In the genomic region with DNA sequence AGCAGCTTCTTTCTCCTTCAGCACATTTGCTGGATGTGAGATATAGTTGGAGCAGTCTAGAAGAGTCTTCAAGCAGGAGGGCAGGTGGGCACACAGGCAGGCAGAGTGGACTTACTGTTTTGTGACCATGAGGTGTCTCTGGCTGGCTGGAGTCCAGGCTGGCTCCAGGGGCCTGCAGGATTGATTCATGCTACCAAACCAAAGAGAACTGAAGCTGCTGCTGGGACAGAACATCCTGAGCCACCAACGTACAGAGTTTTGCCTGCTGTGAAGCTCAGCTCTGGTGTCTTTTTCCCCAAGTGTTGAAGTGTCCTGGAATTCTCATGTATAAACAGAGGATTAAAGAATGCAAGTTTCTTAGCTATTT, we compare ENCODE assay signal across 14 cellular contexts. TPM values are rescaled to one million over a fixed set of nuclear protein-coding genes. Genes with fewer than 3 reads are reported as not detected.
DNase-seq lines count a peak whose midpoint lies in the region; ATAC-seq, FAIRE-seq and TF ChIP-seq lines count a peak whose summit lies in the region.
"Had no signal": no experiment of that assay in that cellular context is flagged by ENCODE, and none has a peak within 500 bp of the region (broad histone marks: within the 10 kb centered on the region; RNA-seq: fewer than 3 reads in every experiment).

No MANE protein-coding gene starts in this region.

- TF ChIP-seq RAD21 in HepG2 (CRISPR knock-in tag; IDR thresholded peaks at IDR 0.05): no peak

- H3K79me2 ChIP-seq in HepG2 (ENCODE audit: insufficient read depth, low read length): no peaks in the 10 kb centered on the region

- H3K9ac ChIP-seq in HepG2 (ENCODE audit: insufficient read depth, low read depth, low read length): no peak overlapping the region

- POLR2A ChIA-PET in HepG2 (lab: Yijun Ruan, JAX): no interaction called here

- TF ChIP-seq POLR2A in HepG2 (IDR thresholded peaks at IDR 0.05; ENCODE audit: insufficient read depth in 1 of 2, low read depth in 2 of 2, low read length in 2 of 2) (no peak), right lobe of liver (IDR thresholded peaks at IDR 0.05) (no peak), body of pancreas (IDR thresholded peaks at IDR 0.05) (no peak)

- TF ChIP-seq CTCF in HepG2 (CRISPR knock-in tag; IDR thresholded peaks at IDR 0.05): no peak
- TF ChIP-seq CTCF in right lobe of liver (IDR thresholded peaks at IDR 0.05): no peak
- TF ChIP-seq CTCF in body of pancreas (IDR thresholded peaks at IDR 0.05): no peak

- H3K4me1 ChIP-seq in HepG2 (ENCODE audit: insufficient read depth, low read length): peaks cover 78% of the 10 kb centered on the region
- H3K4me1 ChIP-seq in right lobe of liver: peaks cover 0 to 44% (median 21%) of the 10 kb centered on the region in 4 donors
- H3K4me1 ChIP-seq in body of pancreas: peaks cover 86% of the 10 kb centered on the region
- H3K4me1 ChIP-seq in mesodermal cell (ENCODE audit: control insufficient read depth, insufficient read depth, low read length, poor library complexity, severe bottlenecking): peaks cover 46% of the 10 kb centered on the region

- DNase-seq in HepG2 (ENCODE audit: low spot score) (no peak), right lobe of liver (no peak), body of pancreas (peak in 2 of 4 donors; percentile 46 to 58), SHP77 treated with DMSO at 0.1 percent for 48 hours (lab: John Stamatoyannopoulos, UW) (no peak), T-helper 9 cell (no peak), mesenteric fat pad (ENCODE audit: low spot score) (no peak)
- no peak for DNase-seq in activated CD8-positive, alpha-beta memory T cell treated with anti-CD3 and anti-CD28 coated beads, Interleukin-2, amount 50 U/mL, for 4 hours
- DNase-seq: activated B cell treated with CpG ODN at 0.5 μM for 24 hours, COR-L47, left lung, NCI-H1048, NCI-H2171 treated with DMSO at 0.1 percent for 48 hours, nephron progenitor cell had no signal

- no peak for ATAC-seq in HepG2
- ATAC-seq in right lobe of liver: no peak
- ATAC-seq in body of pancreas: no peak
- ATAC-seq: left lung had no signal

- BruUV-seq in HepG2 (replicated peaks; lab: Mats Ljungman, UMichigan): no TSS peak

- H3K36me3 ChIP-seq in HepG2 (replicated peaks in 1 of 2; ENCODE audit: control insufficient read depth in 1 of 2, insufficient read depth in 2 of 2, low read length in 2 of 2): no peaks in the 10 kb centered on the region; a peak in 1 of 5 replicates
- no peaks in the 10 kb centered on the region for H3K36me3 ChIP-seq in right lobe of liver
- no peaks in the 10 kb centered on the region for H3K36me3 ChIP-seq in body of pancreas (replicated peaks in 1 of 2; ENCODE audit: insufficient read depth in 1 of 2, low read depth in 2 of 2)
- H3K36me3 ChIP-seq in mesodermal cell (ENCODE audit: control insufficient read depth, insufficient read depth, low read length): no peaks in the 10 kb centered on the region
- H3K36me3 ChIP-seq: left lung had no signal

- intact Hi-C loops in HepG2 (cut with micrococcal nuclease; ENCODE audit: unreplicated experiment): loop anchor here (5.0 kb wide), 1 partner anchor 43 kb away; the partner anchor contains the start of gene CYSTM1
- intact Hi-C loops in right lobe of liver (cut with DNase I): no loop called here
- intact Hi-C loops in body of pancreas (cut with DNase I): no loop called here

- CTCF ChIA-PET in HepG2 (lab: Yijun Ruan, JAX; ENCODE audit: low intra/inter-chr PET ratio, low total read pairs): no interaction called here

- H2AFZ ChIP-seq in HepG2 (ENCODE audit: low read length): no peak overlapping the region

- H4K20me1 ChIP-seq in HepG2 (ENCODE audit: insufficient read depth, low read length): no peaks in the 10 kb centered on the region

- TF ChIP-seq EP300 in HepG2 (IDR thresholded peaks at IDR 0.05; ENCODE audit: low read depth in 2 of 2, low read length in 2 of 2) (no peak), HepG2 (CRISPR knock-in tag; IDR thresholded peaks at IDR 0.05; ENCODE audit: borderline replicate concordance) (no peak)

- no peak for FAIRE-seq in HepG2 (lab: Jason Lieb, UNC)

- H3K4me3 ChIP-seq in HepG2 (replicated peaks in 1 of 3; ENCODE audit: insufficient read depth in 1 of 3, low read depth in 2 of 3, low read length in 3 of 3): no peak overlapping the region
- H3K4me3 ChIP-seq in right lobe of liver: no peak overlapping the region
- H3K4me3 ChIP-seq in body of pancreas: no peak overlapping the region
- H3K4me3 ChIP-seq in mesodermal cell (ENCODE audit: extremely low read depth, insufficient read depth, low read length, poor library complexity, severe bottlenecking): no peak overlapping the region
- H3K4me3 ChIP-seq: left lung had no signal

- no CpG with 5 or more reads among the region's 1 CpG for WGBS in HepG2 (ENCODE audit: low lambda C conversion rate)
- 80% methylated on average over 1 of the region's 1 CpG for WGBS in right lobe of liver (ENCODE audit: insufficient coverage, low coverage, low lambda C conversion rate, missing lambda C conversion rate)
- WGBS in body of pancreas, 2 donors: 48 to 82% methylated on average over 1 of the region's 1 CpG
- WGBS in mesodermal cell (ENCODE audit: insufficient coverage in 2 of 2), 2 experiments: 67 to 77% methylated on average over 1 of the region's 1 CpG

- in situ Hi-C loops in HepG2 (cut with HindIII; ENCODE audit: extremely low pct_ligation_motif_present, low pct_unique_long_range_greater_than_20kb): loop anchor here (5.0 kb wide), 1 partner anchor 43 kb away; the partner anchor contains the start of gene CYSTM1

- no peaks in the 10 kb centered on the region for H3K9me3 ChIP-seq in HepG2 (ENCODE audit: low read length)
- no peaks in the 10 kb centered on the region for H3K9me3 ChIP-seq in right lobe of liver
- no peaks in the 10 kb centered on the region for H3K9me3 ChIP-seq in body of pancreas
- no peaks in the 10 kb centered on the region for H3K9me3 ChIP-seq in mesodermal cell (ENCODE audit: control insufficient read depth, low read length)
- H3K9me3 ChIP-seq: left lung had no signal

- no peaks in the 10 kb centered on the region for H3K27me3 ChIP-seq in HepG2 (ENCODE audit: control insufficient read depth in 1 of 2, insufficient read depth in 2 of 2, low read length in 2 of 2)
- no peaks in the 10 kb centered on the region for H3K27me3 ChIP-seq in right lobe of liver
- H3K27me3 ChIP-seq in body of pancreas: no peaks in the 10 kb centered on the region
- H3K27me3 ChIP-seq: left lung had no signal

- peak overlapping the region; percentile 70 for H3K4me2 ChIP-seq in HepG2 (ENCODE audit: low read depth, low read length)

- H3K27ac ChIP-seq in HepG2 (ENCODE audit: extremely low read length, insufficient read depth, low read length): peak overlapping the region; percentile 57
- H3K27ac ChIP-seq in right lobe of liver: peak overlapping the region in 1 of 3 donors; percentile 79
- H3K27ac ChIP-seq in body of pancreas: peak overlapping the region; percentile 71 to 87 (median 82)
- H3K27ac ChIP-seq in mesodermal cell (ENCODE audit: low read depth, low read length, severe bottlenecking): peak overlapping the region; percentile 37

TF ChIP-seq in HepG2, 621 proteins besides CTCF, POLR2A, EP300 and RAD21:
- TF ChIP-seq RBM39 (IDR thresholded peaks at IDR 0.05; ENCODE audit: low read depth, low read length, poor library complexity, severe bottlenecking) (no peak), SKI (IDR thresholded peaks at IDR 0.05; ENCODE audit: partially characterized antibody) (no peak)

RNA-seq across cellular contexts. Expression of gene CYSTM1, which starts 45.7 kb away (rescaled TPM):
- 40.0 and 52.7 TPM in 2 replicates for total RNA-seq in HepG2 (2016; rRNA removed; fragmentation: Illumina TruSeq; extraction: Trizol)
- total RNA-seq in HepG2 (2016; cell fraction: cytosol; rRNA removed; fragmentation: Illumina TruSeq; extraction: Trizol; ENCODE audit: low read depth): 16.3 and 21.9 TPM in 2 replicates
- total RNA-seq in HepG2 (2016; cell fraction: insoluble cytoplasmic fraction; rRNA removed; fragmentation: Illumina TruSeq; extraction: Trizol): 37.6 and 58.4 TPM in 2 replicates
- total RNA-seq in HepG2 (2016; cell fraction: membrane; rRNA removed; fragmentation: Illumina TruSeq; extraction: Trizol): 15.0 and 21.9 TPM in 2 replicates
- total RNA-seq in HepG2 (2016; cell fraction: nucleus; rRNA removed; fragmentation: Illumina TruSeq; extraction: Trizol): 17.2 and 20.7 TPM in 2 replicates
- 73.4 and 85.0 TPM in 2 replicates for polyA plus RNA-seq in HepG2 (2011; rRNA removed)
- 80.7 and 95.8 TPM in 2 replicates for polyA plus RNA-seq in HepG2 (2011; cell fraction: cytosol; rRNA removed)
- polyA plus RNA-seq in HepG2 (2011; cell fraction: nucleus; rRNA removed): 17.5 and 23.1 TPM in 2 replicates
- polyA plus RNA-seq in HepG2 (2012): 32.8 and 35.3 TPM in 2 replicates
- polyA plus RNA-seq in HepG2 (2016; cell fraction: cytosol; fragmentation: Illumina TruSeq; extraction: Trizol; ENCODE audit: low read depth): 23.1 and 29.4 TPM in 2 replicates
- polyA plus RNA-seq in HepG2 (2016; cell fraction: insoluble cytoplasmic fraction; fragmentation: Illumina TruSeq; extraction: Trizol; ENCODE audit: low read depth): 83.1 and 90.8 TPM in 2 replicates
- 20.1 and 22.6 TPM in 2 replicates for polyA plus RNA-seq in HepG2 (2016; cell fraction: membrane; fragmentation: Illumina TruSeq; extraction: Trizol; ENCODE audit: low read depth)
- 32.0 and 35.2 TPM in 2 replicates for polyA plus RNA-seq in HepG2 (2016; cell fraction: nucleus; fragmentation: Illumina TruSeq; extraction: Trizol; ENCODE audit: insufficient read depth, low read depth)
- 67.0 and 122 TPM in 2 replicates for polyA minus RNA-seq in HepG2 (2011; rRNA and poly(A)+ RNA removed; ENCODE audit: low replicate concordance)
- 18.4 and 25.9 TPM in 2 replicates for polyA minus RNA-seq in HepG2 (2011; cell fraction: cytosol; rRNA and poly(A)+ RNA removed)
- polyA minus RNA-seq in HepG2 (2011; cell fraction: nucleus; rRNA and poly(A)+ RNA removed): 12.2 and 14.5 TPM in 2 replicates
- total RNA-seq in right lobe of liver: 10 to 100 TPM; 15.5 to 78.0 (median 29.8) TPM
- total RNA-seq in body of pancreas: 10 to 100 TPM; 56.8 to 97.2 TPM
- 28.2 TPM for polyA plus RNA-seq in mesodermal cell (2013, experiment 1 of 2)
- 25.3 TPM for polyA plus RNA-seq in mesodermal cell (2013, experiment 2 of 2)
- total RNA-seq in mesenteric fat pad: 104 TPM
